Comparison of ENCODE assay signal across 19 cellular contexts in the genomic region with DNA sequence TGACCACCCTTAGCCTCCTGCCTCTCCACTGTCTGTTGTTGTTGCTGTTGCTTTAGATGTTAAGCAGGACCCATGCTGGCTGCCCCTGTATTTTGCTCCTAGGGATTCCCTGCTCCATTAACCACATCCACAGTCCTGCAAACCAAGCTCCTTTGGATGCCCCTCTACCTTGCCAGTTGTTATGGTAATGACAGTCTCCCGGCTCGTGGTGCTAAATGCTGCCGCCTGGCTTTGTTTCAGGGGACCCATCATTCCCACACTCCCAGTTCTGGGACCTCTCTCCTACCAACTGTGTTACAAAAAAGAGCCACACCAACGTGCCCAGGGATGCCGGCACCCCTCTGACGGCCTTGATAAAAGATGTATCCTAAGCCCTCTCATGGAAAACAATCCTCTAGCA. TPM values are rescaled to one million over a fixed set of nuclear protein-coding genes. Genes with fewer than 3 reads are reported as not detected.
DNase-seq lines count a peak whose midpoint lies in the region; ATAC-seq and TF ChIP-seq lines count a peak whose summit lies in the region.
"Had no signal": no experiment of that assay in that cellular context is flagged by ENCODE, and none has a peak within 500 bp of the region (broad histone marks: within the 10 kb centered on the region; RNA-seq: fewer than 3 reads in every experiment).

No MANE protein-coding gene starts in this region.

- H3K79me2 ChIP-seq in H9 (ENCODE audit: insufficient read depth, low read length): no peaks in the 10 kb centered on the region

- peak; percentile 73 for DNase-seq in H9
- DNase-seq in NCI-H2081 (lab: John Stamatoyannopoulos, UW): peak; percentile 47 to 77
- no peak for DNase-seq in activated B cell treated with CpG ODN at 0.5 μM for 24 hours
- peak; percentile 13 for DNase-seq in inferior parietal cortex (ENCODE audit: extremely low spot score)
- no peak for DNase-seq in GM19238 (ENCODE audit: insufficient read length, low spot score)
- DNase-seq in T-cell: no peak
- no peak for DNase-seq in T-helper 2 cell treated with Interferon-gamma antibody and Interleukin-4, amounts not matched to agents 5 μg/mL and 100 μg/mL, for 36 hours (ENCODE audit: low spot score)
- DNase-seq: activated CD4-positive, alpha-beta T cell treated with anti-CD3 and anti-CD28 coated beads for 1 hour; activated naive CD8-positive, alpha-beta T cell treated with anti-CD3 and anti-CD28 coated beads, Interleukin-2, amount 10 ng/mL, durations not matched to agents 7 days and 5 days; activated T-cell treated with anti-CD3 and anti-CD28 coated beads for 4 hours; central memory CD4-positive, alpha-beta T cell; IMR-90; kidney; NCI-H2029; stimulated activated naive CD4-positive, alpha-beta T cell; upper lobe of right lung had no signal

- no peak for ATAC-seq in activated B cell treated with CpG ODN at 0.5 μM for 24 hours (ENCODE audit: low read depth)
- ATAC-seq in HG03039 (IDR thresholded peaks at IDR 0.05; ENCODE audit: unreplicated experiment): no peak
- no peak for ATAC-seq in T-cell (replicated peaks in 1 of 4)
- ATAC-seq: gastroesophageal sphincter, upper lobe of right lung had no signal

- H2AFZ ChIP-seq in H9 (ENCODE audit: low read length): no peak overlapping the region

- H3K23ac ChIP-seq in H9 (ENCODE audit: insufficient read length, low read depth, low read length): no peak overlapping the region

- no peak overlapping the region for H4K91ac ChIP-seq in H9 (ENCODE audit: insufficient read length, low read depth, low read length)

- no peak overlapping the region for H2BK15ac ChIP-seq in H9 (ENCODE audit: low read depth, low read length)

- H4K8ac ChIP-seq in H9 (replicated peaks; ENCODE audit: insufficient read length, low read depth, low read length): no peak overlapping the region

- H3K9me3 ChIP-seq in H9 (ENCODE audit: control insufficient read depth, low read depth, low read length): no peaks in the 10 kb centered on the region

- H4K5ac ChIP-seq in H9 (ENCODE audit: insufficient read length, low read depth, low read length): no peak overlapping the region

- CTCF ChIA-PET in activated B cell treated with CpG ODN at 0.5 μM for 24 hours (lab: Charles Lee) (no interaction called here), T-cell (lab: Charles Lee) (no interaction called here)

- H3K9ac ChIP-seq in H9 (ENCODE audit: extremely low read depth, insufficient read length, low read length): no peak overlapping the region

- H3T11ph ChIP-seq in H9 (ENCODE audit: low read length): no peak overlapping the region

- TF ChIP-seq CTCF in H9 (conservative IDR thresholded peaks at IDR 0.05) (peak; percentile 42; the same call in 2 of the 3 replicates), activated B cell treated with CpG ODN at 0.5 μM for 24 hours (IDR thresholded peaks at IDR 0.05) (no peak)

- peaks cover 6 to 17% of the 10 kb centered on the region in 2 experiments for H3K9me3 Mint-ChIP-seq in H9
- H3K9me3 Mint-ChIP-seq in activated B cell treated with CpG ODN at 0.5 μM for 24 hours: peaks cover 7% of the 10 kb centered on the region
- H3K9me3 Mint-ChIP-seq in T-cell: peaks cover 0 to 12% (median 3%) of the 10 kb centered on the region in 3 donors
- peaks cover 7% of the 10 kb centered on the region for H3K9me3 Mint-ChIP-seq in T-helper 2 cell treated with Interferon-gamma antibody and Interleukin-4, amounts not matched to agents 5 μg/mL and 100 μg/mL, for 36 hours

- H3K4me1 ChIP-seq in H9 (ENCODE audit: insufficient read depth, low read length): peaks cover 7% of the 10 kb centered on the region; the same call in 1 of the 2 replicates
- H3K4me1 ChIP-seq: gastroesophageal sphincter had no signal

- H3K27me3 Mint-ChIP-seq in H9 (ENCODE audit: low read depth): peaks cover 28% of the 10 kb centered on the region
- H3K27me3 Mint-ChIP-seq in activated B cell treated with CpG ODN at 0.5 μM for 24 hours: peaks cover 12% of the 10 kb centered on the region
- peaks cover 6 to 17% of the 10 kb centered on the region in 2 donors for H3K27me3 Mint-ChIP-seq in T-cell
- H3K27me3 Mint-ChIP-seq in T-helper 2 cell treated with Interferon-gamma antibody and Interleukin-4, amounts not matched to agents 5 μg/mL and 100 μg/mL, for 36 hours (ENCODE audit: low read depth): peaks cover 24% of the 10 kb centered on the region

- H3K4me1 Mint-ChIP-seq in H9: peaks cover 20 to 38% of the 10 kb centered on the region in 2 experiments
- peaks cover 41% of the 10 kb centered on the region for H3K4me1 Mint-ChIP-seq in activated B cell treated with CpG ODN at 0.5 μM for 24 hours
- H3K4me1 Mint-ChIP-seq in T-cell: peaks cover 6 to 10% (median 10%) of the 10 kb centered on the region in 3 donors
- H3K4me1 Mint-ChIP-seq in T-helper 2 cell treated with Interferon-gamma antibody and Interleukin-4, amounts not matched to agents 5 μg/mL and 100 μg/mL, for 36 hours (ENCODE audit: low read depth): no peaks in the 10 kb centered on the region

- peak overlapping the region; percentile 27 to 61; a peak in 3 of 5 replicates for H3K4me3 Mint-ChIP-seq in H9
- peak overlapping the region; percentile 55 for H3K4me3 Mint-ChIP-seq in activated B cell treated with CpG ODN at 0.5 μM for 24 hours
- H3K4me3 Mint-ChIP-seq in T-cell: no peak overlapping the region
- no peak overlapping the region for H3K4me3 Mint-ChIP-seq in T-helper 2 cell treated with Interferon-gamma antibody and Interleukin-4, amounts not matched to agents 5 μg/mL and 100 μg/mL, for 36 hours

- H3K36me3 Mint-ChIP-seq in H9 (ENCODE audit: insufficient read depth in 1 of 3, low read depth in 3 of 3): peaks cover 0 to 9% (median 3%) of the 10 kb centered on the region in 3 experiments; a peak in 5 of 7 replicates
- H3K36me3 Mint-ChIP-seq in activated B cell treated with CpG ODN at 0.5 μM for 24 hours (ENCODE audit: low read depth): no peaks in the 10 kb centered on the region
- H3K36me3 Mint-ChIP-seq in T-cell: no peaks in the 10 kb centered on the region
- no peaks in the 10 kb centered on the region for H3K36me3 Mint-ChIP-seq in T-helper 2 cell treated with Interferon-gamma antibody and Interleukin-4, amounts not matched to agents 5 μg/mL and 100 μg/mL, for 36 hours (ENCODE audit: low read depth)

- H3K14ac ChIP-seq in H9 (ENCODE audit: insufficient read depth, low read length): no peak overlapping the region

- H3K23me2 ChIP-seq in H9 (ENCODE audit: insufficient read length, low read depth, low read length, poor library complexity, severe bottlenecking): peaks cover 3% of the 10 kb centered on the region

- no peak overlapping the region for H2BK12ac ChIP-seq in H9 (ENCODE audit: insufficient read length, low read depth, low read length)

- POLR2A ChIA-PET in activated B cell treated with CpG ODN at 0.5 μM for 24 hours (lab: Charles Lee) (no interaction called here), T-cell (lab: Charles Lee) (no interaction called here)

- no peak overlapping the region for H2BK5ac ChIP-seq in H9 (ENCODE audit: insufficient read length, low read length)

- no peak overlapping the region for H3K4me2 ChIP-seq in H9 (ENCODE audit: insufficient read depth, insufficient read length, low read length)

- H3K27ac Mint-ChIP-seq in H9: peak overlapping the region; percentile 45 to 88 (median 85); a peak in 6 of 7 replicates
- peak overlapping the region; percentile 61 for H3K27ac Mint-ChIP-seq in activated B cell treated with CpG ODN at 0.5 μM for 24 hours
- no peak overlapping the region for H3K27ac Mint-ChIP-seq in T-cell
- no peak overlapping the region for H3K27ac Mint-ChIP-seq in T-helper 2 cell treated with Interferon-gamma antibody and Interleukin-4, amounts not matched to agents 5 μg/mL and 100 μg/mL, for 36 hours
- H3K27ac Mint-ChIP-seq: activated naive CD8-positive, alpha-beta T cell treated with anti-CD3 and anti-CD28 coated beads, Interleukin-2, amount 10 ng/mL, durations not matched to agents 7 days and 5 days had no signal

- intact Hi-C loops in activated B cell treated with CpG ODN at 0.5 μM for 24 hours (cut with micrococcal nuclease): no loop called here

- no CpG with 5 or more reads among the region's 6 CpGs for WGBS in H9 (ENCODE audit: extremely low coverage, insufficient read length, low lambda C conversion rate)

- no peak overlapping the region for H2BK120ac ChIP-seq in H9 (ENCODE audit: low read depth, low read length, poor library complexity, severe bottlenecking)

- H2BK20ac ChIP-seq in H9 (ENCODE audit: low read depth, low read length, poor library complexity, severe bottlenecking): no peak overlapping the region

- H3K4ac ChIP-seq in H9 (ENCODE audit: low read depth, low read length): no peak overlapping the region

- no peaks in the 10 kb centered on the region for H4K20me1 ChIP-seq in H9 (ENCODE audit: control insufficient read depth, insufficient read depth, insufficient read length)

- no peak overlapping the region for H3K27ac ChIP-seq in H9 (ENCODE audit: insufficient read length, low read depth, low read length)
- H3K27ac ChIP-seq: gastroesophageal sphincter, upper lobe of right lung had no signal

- no peaks in the 10 kb centered on the region for H3K79me1 ChIP-seq in H9 (ENCODE audit: insufficient read depth, low read depth, low read length, poor library complexity, severe bottlenecking)

- H3K56ac ChIP-seq in H9 (ENCODE audit: insufficient read length, low read depth, low read length): no peak overlapping the region

- no peak overlapping the region for H2AK5ac ChIP-seq in H9 (ENCODE audit: insufficient read length, low read length)

- no peak overlapping the region for H3K18ac ChIP-seq in H9 (ENCODE audit: insufficient read length, low read depth, low read length)

- peaks cover 3% of the 10 kb centered on the region; the same call in 1 of the 2 replicates for H3K27me3 ChIP-seq in H9 (ENCODE audit: insufficient read depth, low read length)

RNA-seq across cellular contexts. Expression of gene MCCC1, which starts 15.5 kb away (rescaled TPM):
- total RNA-seq in H9 (2021): 18.3 and 21.1 TPM in 2 replicates
- total RNA-seq in activated B cell treated with CpG ODN at 0.5 μM for 24 hours: 25.2 and 31.6 TPM in 2 replicates
- total RNA-seq in T-cell: 10 to 100 TPM; 18.1 to 33.1 (median 26.0) TPM

RNA-seq across cellular contexts. Expression of gene LAMP3, which starts 47.8 kb away (rescaled TPM):
- total RNA-seq in H9 (2021): 0.15 TPM in 1 of 2 replicates, not detected in the other
- 0.62 and 1.1 TPM in 2 replicates for total RNA-seq in activated B cell treated with CpG ODN at 0.5 μM for 24 hours
- 1 to 10 TPM in 4 of 5 donors, under 1 TPM in 1; 0.72 to 3.4 (median 2.4) TPM for total RNA-seq in T-cell
- total RNA-seq: IMR-90, RPMI7951 had no signal

Comparison
In these comparisons a context has a peak if more than half of its experiments do, and no peak if none do; other contexts are left out.
1. DNase-seq: peak in H9 (single experiment), NCI-H2081 (2 of 2) and inferior parietal cortex (single experiment); none in activated B cell treated with CpG ODN at 0.5 μM for 24 hours (single experiment), GM19238 (single experiment), T-cell (0 of 34) and T-helper 2 cell treated with Interferon-gamma antibody and Interleukin-4, amounts not matched to agents 5 μg/mL and 100 μg/mL, for 36 hours (single experiment).
2. H3K27ac Mint-ChIP-seq: peak in H9 (3 of 3) and activated B cell treated with CpG ODN at 0.5 μM for 24 hours (single experiment); none in T-cell (0 of 2) and T-helper 2 cell treated with Interferon-gamma antibody and Interleukin-4, amounts not matched to agents 5 μg/mL and 100 μg/mL, for 36 hours (single experiment).
3. H3K4me3 Mint-ChIP-seq: peak in H9 (2 of 2) and activated B cell treated with CpG ODN at 0.5 μM for 24 hours (single experiment); none in T-cell (0 of 3) and T-helper 2 cell treated with Interferon-gamma antibody and Interleukin-4, amounts not matched to agents 5 μg/mL and 100 μg/mL, for 36 hours (single experiment).